11 cellular contexts compared by ENCODE assay signal in genomic region chr16:324451-325334, GRCh38. TPM values are rescaled to one million over a fixed set of nuclear protein-coding genes. Genes with fewer than 3 reads are reported as not detected.
DNase-seq lines count a peak whose midpoint lies in the region; ATAC-seq and TF ChIP-seq lines count a peak whose summit lies in the region.
"Had no signal": no experiment of that assay in that cellular context is flagged by ENCODE, and none has a peak within 500 bp of the region (broad histone marks: within the 10 kb centered on the region; RNA-seq: fewer than 3 reads in every experiment).

No MANE protein-coding gene starts in this region.

- H3K36me3 Mint-ChIP-seq in CD14-positive monocyte, result peaks cover 7% of the 10 kb centered on the region in 2 donors

- no peak for TF ChIP-seq CTCF in CD14-positive monocyte (IDR thresholded peaks at IDR 0.05)
- TF ChIP-seq CTCF in lower lobe of right lung (IDR thresholded peaks at IDR 0.05), result no peak

- no peak for DNase-seq in CD14-positive monocyte (ENCODE audit: low spot score)
- peak; percentile 82 for DNase-seq in HT-29 (ENCODE audit: low spot score)
- DNase-seq in activated T-cell treated with anti-CD3 and anti-CD28 coated beads, Interleukin-2, amount 50 U/mL, for 1 hour, result peak; percentile 80
- no peak for DNase-seq in lower lobe of right lung
- DNase-seq in HuH-7.5 (ENCODE audit: low spot score), result no peak
- no peak for DNase-seq in C1 segment of cervical spinal cord (lab: John Stamatoyannopoulos, UW)
- no peak for DNase-seq in NCI-H2081 (lab: John Stamatoyannopoulos, UW)
- DNase-seq in NCI-H1105 (lab: John Stamatoyannopoulos, UW), result no peak

- H3K4me3 Mint-ChIP-seq in CD14-positive monocyte, result peak overlapping the region; percentile 77 to 90

- no peaks in the 10 kb centered on the region for H3K9me3 Mint-ChIP-seq in CD14-positive monocyte

- H3K4me1 ChIP-seq in lower lobe of right lung, result peaks cover 53% of the 10 kb centered on the region
- H3K4me1 ChIP-seq: parathyroid adenoma had no signal

- H3K36me3 ChIP-seq in lower lobe of right lung, result no peaks in the 10 kb centered on the region

- intact Hi-C loops in CD14-positive monocyte (cut with micrococcal nuclease), result no loop called here
- intact Hi-C loops in lower lobe of right lung (cut with DNase I), result no loop called here

- no peaks in the 10 kb centered on the region for H3K27me3 ChIP-seq in lower lobe of right lung (ENCODE audit: low read depth)

- peak overlapping the region; percentile 50 to 90 (median 84) for H3K27ac Mint-ChIP-seq in CD14-positive monocyte

- H3K27me3 Mint-ChIP-seq in CD14-positive monocyte (ENCODE audit: low read depth in 3 of 3), result peaks cover 0 to 1% (median 0%) of the 10 kb centered on the region in 3 donors

- H3K4me3 ChIP-seq in lower lobe of right lung, result peak overlapping the region; percentile 40

- peak overlapping the region; percentile 89 for H3K27ac ChIP-seq in lower lobe of right lung
- H3K27ac ChIP-seq: parathyroid adenoma, VCaP had no signal

- peaks cover 49% of the 10 kb centered on the region for H3K4me1 Mint-ChIP-seq in CD14-positive monocyte

- H3K9me3 ChIP-seq in lower lobe of right lung, result no peaks in the 10 kb centered on the region

- ATAC-seq in lower lobe of right lung, result no peak

RNA-seq across cellular contexts. Expression of gene AXIN1, which starts 27.8 kb away (rescaled TPM):
- polyA plus RNA-seq in CD14-positive monocyte, result under 1 TPM; 0.30 to 0.74 TPM
- total RNA-seq in HT-29 (2014; rRNA removed; shearing (Covaris generic)), result 77.0 and 88.4 TPM in 2 replicates
- total RNA-seq in lower lobe of right lung, result 22.4 TPM

RNA-seq across cellular contexts. Expression of gene PDIA2, which starts 41.7 kb away (rescaled TPM):
- not detected for polyA plus RNA-seq in CD14-positive monocyte
- 3.0 and 6.3 TPM in 2 replicates for total RNA-seq in HT-29 (2014; rRNA removed; shearing (Covaris generic))
- not detected for total RNA-seq in lower lobe of right lung
- polyA plus RNA-seq: BJ had no signal

RNA-seq across cellular contexts. Expression of gene ARHGDIG, which starts 44.3 kb away (rescaled TPM):
- not detected for polyA plus RNA-seq in CD14-positive monocyte
- total RNA-seq in HT-29 (2014; rRNA removed; shearing (Covaris generic)), result 33.1 and 52.0 TPM in 2 replicates
- not detected for total RNA-seq in lower lobe of right lung

RNA-seq across cellular contexts. Expression of gene MRPL28, which starts 45.6 kb away (rescaled TPM):
- polyA plus RNA-seq in CD14-positive monocyte, result 10 to 100 TPM; 88.1 to 88.5 TPM
- 223 and 226 TPM in 2 replicates for total RNA-seq in HT-29 (2014; rRNA removed; shearing (Covaris generic))
- total RNA-seq in lower lobe of right lung, result 43.4 TPM

RNA-seq across cellular contexts. Expression of gene RGS11, which starts 48.9 kb away (rescaled TPM):
- not detected for polyA plus RNA-seq in CD14-positive monocyte
- total RNA-seq in HT-29 (2014; rRNA removed; shearing (Covaris generic)), result 0.41 and 0.55 TPM in 2 replicates
- total RNA-seq in lower lobe of right lung, result 8.2 TPM

Comparison
In these comparisons a context has a peak if more than half of its experiments do, and no peak if none do; other contexts are left out.
1. DNase-seq: peak in HT-29 (single experiment) and activated T-cell treated with anti-CD3 and anti-CD28 coated beads, Interleukin-2, amount 50 U/mL, for 1 hour (single experiment); none in CD14-positive monocyte (single experiment), lower lobe of right lung (single experiment), HuH-7.5 (single experiment), C1 segment of cervical spinal cord (0 of 14), NCI-H2081 (0 of 2) and NCI-H1105 (single experiment).
2. RNA of gene ARHGDIG, which starts 44.3 kb away (total RNA-seq): 33.1 to 52.0 TPM in HT-29; not detected in lower lobe of right lung (single experiment); every median in the first group is over 10 times any median in the second.